ENCODE assay signal across 19 cellular contexts in genomic region chr10:33594475-33594874, GRCh38.
DNase-seq lines count a peak whose midpoint lies in the region; ATAC-seq lines count a peak whose summit lies in the region.
"Had no signal": no experiment of that assay in that cellular context is flagged by ENCODE, and none has a peak within 500 bp of the region (broad histone marks: within the 10 kb centered on the region; RNA-seq: fewer than 3 reads in every experiment).

No MANE protein-coding gene starts in this region.

- DNase-seq in glomerular visceral epithelial cell (ENCODE audit: extremely low spot score) (peak; percentile 39), left kidney (ENCODE audit: low read depth, low spot score) (peak; percentile 65)
- DNase-seq: BE2C; Calu3; CD8-positive, alpha-beta memory T cell; DMS79 treated with DMSO at 0.1 percent for 48 hours; GF-D8; KBM-7; NCI-H2029; NCI-H446 treated with DMSO at 0.1 percent for 48 hours; NCI-H526; SHP77; T-cell had no signal

- ATAC-seq in HG02678 (IDR thresholded peaks at IDR 0.05; ENCODE audit: unreplicated experiment) = peak; percentile 57
- ATAC-seq in esophagus mucosa = no peak
- ATAC-seq in GM19452 (IDR thresholded peaks at IDR 0.05; ENCODE audit: unreplicated experiment) = no peak
- ATAC-seq in HG03108 (IDR thresholded peaks at IDR 0.05; ENCODE audit: unreplicated experiment) = no peak
- ATAC-seq in HG02852 (IDR thresholded peaks at IDR 0.05; ENCODE audit: unreplicated experiment) = no peak
- ATAC-seq: HCT116, T-cell had no signal
